In the genomic region with DNA sequence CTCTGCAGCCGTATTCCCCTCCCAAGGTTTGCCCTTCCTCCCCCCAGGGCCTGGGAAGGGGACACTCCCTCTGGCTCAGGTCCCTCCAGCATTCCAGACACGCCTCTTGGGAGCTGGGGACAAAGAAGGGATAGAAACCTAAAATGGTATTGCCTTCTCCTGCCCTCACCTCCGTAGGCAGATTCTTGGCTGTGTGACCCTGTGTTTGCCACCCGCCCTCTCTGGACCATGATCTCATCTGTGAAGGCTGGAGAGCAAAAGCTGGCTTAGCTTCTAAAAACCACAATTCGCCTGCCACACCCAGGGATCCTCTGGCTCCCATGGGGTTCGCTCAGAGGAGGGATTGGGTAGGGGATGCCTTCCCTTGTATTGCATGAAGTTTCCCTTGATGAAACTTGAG, we compare ENCODE assay signal across 17 cellular contexts.
A peak's percentile ranks its signal among the peaks of the same experiment; 100 is the strongest.
DNase-seq lines count a peak whose midpoint lies in the region; ATAC-seq and TF ChIP-seq lines count a peak whose summit lies in the region.
"Had no signal": no experiment of that assay in that cellular context is flagged by ENCODE, and none has a peak within 500 bp of the region (broad histone marks: within the 10 kb centered on the region; RNA-seq: fewer than 3 reads in every experiment).

No MANE protein-coding gene starts in this region.

- H3K4me3 ChIP-seq in WERI-Rb-1 (ENCODE audit: low read depth, low read length): no peak overlapping the region
- H3K4me3 ChIP-seq: thoracic aorta had no signal

- H3K27ac ChIP-seq in WERI-Rb-1: peak overlapping the region; percentile 17; the same call in 1 of the 2 replicates
- H3K27ac ChIP-seq: epithelial cell of prostate, thoracic aorta had no signal

- DNase-seq in GM03348 (ENCODE audit: low spot score) (peak; percentile 58), WERI-Rb-1 (no peak), fibroblast of gingiva (ENCODE audit: low read depth) (peak; percentile 14), NAMALWA (ENCODE audit: low spot score) (no peak), NCI-H2171 treated with DMSO at 0.1 percent for 48 hours (lab: John Stamatoyannopoulos, UW) (no peak), ecto neural progenitor cell (ENCODE audit: low spot score) (no peak)
- DNase-seq in stimulated activated effector memory CD8-positive, alpha-beta T cell treated with anti-CD3 and anti-CD28 coated beads, Interleukin-12 subunit alpha, Interleukin-12 subunit beta, amount 100 ng/mL, for 72 hours (ENCODE audit: low spot score in 2 of 2): no peak
- DNase-seq: activated CD4-positive, alpha-beta T cell treated with anti-CD3 and anti-CD28 coated beads for 4 hours; activated CD8-positive, alpha-beta memory T cell treated with anti-CD3 and anti-CD28 coated beads, Interleukin-2, amount 50 U/mL, for 4 hours; activated effector memory CD4-positive, alpha-beta T cell treated with anti-CD3 and anti-CD28 coated beads, Interleukin-2, amount 50 U/mL, for 16 hours; AML-193; EL; head of caudate nucleus; NCI-H1930; NCI-H446 had no signal

- peaks cover 6% of the 10 kb centered on the region; the same call in 1 of the 2 replicates for H3K36me3 ChIP-seq in WERI-Rb-1
- H3K36me3 ChIP-seq: thoracic aorta had no signal

- H3K27ac Mint-ChIP-seq in stimulated activated effector memory CD8-positive, alpha-beta T cell treated with anti-CD3 and anti-CD28 coated beads, Interleukin-12 subunit alpha, Interleukin-12 subunit beta, amount 100 ng/mL, for 72 hours: peak overlapping the region; percentile 32

- H3K9me3 ChIP-seq in WERI-Rb-1 (ENCODE audit: severe bottlenecking): no peaks in the 10 kb centered on the region
- H3K9me3 ChIP-seq: thoracic aorta had no signal

- no peaks in the 10 kb centered on the region for H3K9me3 Mint-ChIP-seq in stimulated activated effector memory CD8-positive, alpha-beta T cell treated with anti-CD3 and anti-CD28 coated beads, Interleukin-12 subunit alpha, Interleukin-12 subunit beta, amount 100 ng/mL, for 72 hours

- TF ChIP-seq CTCF in WERI-Rb-1 (IDR thresholded peaks at IDR 0.05; ENCODE audit: low read depth, low read length): no peak

- H3K27me3 ChIP-seq in WERI-Rb-1 (ENCODE audit: insufficient read depth, low read depth, severe bottlenecking): no peaks in the 10 kb centered on the region

- no peak for ATAC-seq in stimulated activated effector memory CD8-positive, alpha-beta T cell treated with anti-CD3 and anti-CD28 coated beads, Interleukin-12 subunit alpha, Interleukin-12 subunit beta, amount 100 ng/mL, for 72 hours

- peaks cover 22% of the 10 kb centered on the region for H3K4me1 Mint-ChIP-seq in stimulated activated effector memory CD8-positive, alpha-beta T cell treated with anti-CD3 and anti-CD28 coated beads, Interleukin-12 subunit alpha, Interleukin-12 subunit beta, amount 100 ng/mL, for 72 hours

- no peak overlapping the region for H3K4me3 Mint-ChIP-seq in stimulated activated effector memory CD8-positive, alpha-beta T cell treated with anti-CD3 and anti-CD28 coated beads, Interleukin-12 subunit alpha, Interleukin-12 subunit beta, amount 100 ng/mL, for 72 hours

- H3K36me3 Mint-ChIP-seq in stimulated activated effector memory CD8-positive, alpha-beta T cell treated with anti-CD3 and anti-CD28 coated beads, Interleukin-12 subunit alpha, Interleukin-12 subunit beta, amount 100 ng/mL, for 72 hours: peaks cover 13% of the 10 kb centered on the region

Comparison
In these comparisons a context has a peak if more than half of its experiments do, and no peak if none do; other contexts are left out.
1. DNase-seq: peak in GM03348 (single experiment) and fibroblast of gingiva (single experiment); none in WERI-Rb-1 (single experiment), stimulated activated effector memory CD8-positive, alpha-beta T cell treated with anti-CD3 and anti-CD28 coated beads, Interleukin-12 subunit alpha, Interleukin-12 subunit beta, amount 100 ng/mL, for 72 hours (0 of 2), NAMALWA (single experiment), NCI-H2171 treated with DMSO at 0.1 percent for 48 hours (single experiment) and ecto neural progenitor cell (single experiment).